9 cellular contexts compared by ENCODE assay signal in genomic region chr12:103505371-103506236, GRCh38.
DNase-seq lines count a peak whose midpoint lies in the region; ATAC-seq lines count a peak whose summit lies in the region.
"Had no signal": no experiment of that assay in that cellular context is flagged by ENCODE, and none has a peak within 500 bp of the region (broad histone marks: within the 10 kb centered on the region; RNA-seq: fewer than 3 reads in every experiment).

No MANE protein-coding gene starts in this region.

- peak; percentile 98 for ATAC-seq in HG03045 (IDR thresholded peaks at IDR 0.05; ENCODE audit: unreplicated experiment)
- peak; percentile 99 for ATAC-seq in stimulated activated effector memory CD8-positive, alpha-beta T cell treated with anti-CD3 and anti-CD28 coated beads, Interleukin-12 subunit alpha, Interleukin-12 subunit beta, amount 100 ng/mL, for 72 hours

- H3K36me3 Mint-ChIP-seq in stimulated activated effector memory CD8-positive, alpha-beta T cell treated with anti-CD3 and anti-CD28 coated beads, Interleukin-12 subunit alpha, Interleukin-12 subunit beta, amount 100 ng/mL, for 72 hours = no peaks in the 10 kb centered on the region

- no peaks in the 10 kb centered on the region for H3K9me3 Mint-ChIP-seq in stimulated activated effector memory CD8-positive, alpha-beta T cell treated with anti-CD3 and anti-CD28 coated beads, Interleukin-12 subunit alpha, Interleukin-12 subunit beta, amount 100 ng/mL, for 72 hours

- peak overlapping the region; percentile 33 for H3K27ac Mint-ChIP-seq in stimulated activated effector memory CD8-positive, alpha-beta T cell treated with anti-CD3 and anti-CD28 coated beads, Interleukin-12 subunit alpha, Interleukin-12 subunit beta, amount 100 ng/mL, for 72 hours

- H3K4me3 Mint-ChIP-seq in stimulated activated effector memory CD8-positive, alpha-beta T cell treated with anti-CD3 and anti-CD28 coated beads, Interleukin-12 subunit alpha, Interleukin-12 subunit beta, amount 100 ng/mL, for 72 hours = no peak overlapping the region

- DNase-seq in activated T-cell treated with anti-CD3 and anti-CD28 coated beads for 24 hours (ENCODE audit: low read depth) = peak; percentile 48
- DNase-seq in activated T-cell treated with anti-CD3 and anti-CD28 coated beads for 4 hours = no peak
- peak; percentile 73 for DNase-seq in activated T-cell treated with anti-CD3 and anti-CD28 coated beads, Interleukin-2, amount 50 U/mL, for 48 hours
- peak in 1 of 2 donors; percentile 83 for DNase-seq in stimulated activated effector memory CD8-positive, alpha-beta T cell treated with anti-CD3 and anti-CD28 coated beads, Interleukin-12 subunit alpha, Interleukin-12 subunit beta, amount 100 ng/mL, for 72 hours (ENCODE audit: low spot score in 2 of 2)
- DNase-seq in NCI-H2196 treated with DMSO at 0.1 percent for 48 hours (lab: John Stamatoyannopoulos, UW; ENCODE audit: unreplicated experiment) = no peak
- DNase-seq in iPS-NIHi11 (ENCODE audit: low spot score) = no peak
- no peak for DNase-seq in GM03348 (ENCODE audit: low spot score)
- DNase-seq: Peyer's patch had no signal

- H3K4me1 Mint-ChIP-seq in stimulated activated effector memory CD8-positive, alpha-beta T cell treated with anti-CD3 and anti-CD28 coated beads, Interleukin-12 subunit alpha, Interleukin-12 subunit beta, amount 100 ng/mL, for 72 hours = peaks cover 15% of the 10 kb centered on the region

Comparison
In these comparisons a context has a peak if more than half of its experiments do, and no peak if none do; other contexts are left out.
1. DNase-seq: peak in activated T-cell treated with anti-CD3 and anti-CD28 coated beads for 24 hours (single experiment) and activated T-cell treated with anti-CD3 and anti-CD28 coated beads, Interleukin-2, amount 50 U/mL, for 48 hours (2 of 2); none in activated T-cell treated with anti-CD3 and anti-CD28 coated beads for 4 hours (single experiment), NCI-H2196 treated with DMSO at 0.1 percent for 48 hours (single experiment), iPS-NIHi11 (single experiment) and GM03348 (single experiment).